In the genomic region with DNA sequence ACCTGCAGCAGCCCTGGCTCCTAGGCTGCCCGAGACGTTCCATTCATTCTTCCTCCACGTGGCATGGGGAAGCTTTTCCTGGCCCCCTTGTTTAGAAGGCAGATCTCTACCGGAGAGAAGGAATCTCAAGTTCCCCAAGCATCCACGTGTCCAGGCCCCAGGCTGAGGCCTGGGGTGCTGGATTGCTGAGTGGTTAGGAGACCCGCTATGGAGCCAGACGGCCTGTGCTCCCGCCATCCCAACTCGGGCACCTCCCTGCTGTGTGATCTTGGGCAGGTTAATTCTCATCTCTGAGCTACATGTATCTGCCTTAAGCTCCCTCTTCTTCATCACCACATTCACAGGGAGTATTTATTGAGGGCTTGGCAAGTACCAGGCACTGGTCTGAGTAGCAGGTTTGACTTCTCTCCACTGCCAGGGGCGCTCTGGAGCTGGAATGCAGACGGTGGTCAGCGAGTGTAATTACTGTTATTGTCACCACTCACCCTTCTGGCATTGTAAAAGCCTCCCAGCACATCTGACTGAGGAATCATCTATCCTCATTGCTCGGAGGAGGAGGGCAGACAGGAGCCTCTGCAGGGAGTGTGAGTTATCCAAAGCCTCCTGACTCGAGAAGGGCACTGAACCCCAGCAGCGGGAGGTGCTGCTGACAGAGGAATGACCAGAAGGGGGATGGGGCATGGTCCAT, we compare ENCODE assay signal across 8 cellular contexts. TPM values are rescaled to one million over a fixed set of nuclear protein-coding genes. Genes with fewer than 3 reads are reported as not detected.
DNase-seq lines count a peak whose midpoint lies in the region; ATAC-seq and TF ChIP-seq lines count a peak whose summit lies in the region.

No MANE protein-coding gene starts in this region.

- no peak overlapping the region for H3K4me3 ChIP-seq in CD8-positive, alpha-beta memory T cell (ENCODE audit: low read length)

- H3K36me3 ChIP-seq in CD8-positive, alpha-beta memory T cell (ENCODE audit: insufficient read depth, low read length), result no peaks in the 10 kb centered on the region

- H3K9me3 Mint-ChIP-seq in T-helper 1 cell treated with Interleukin-12 subunit alpha and Interleukin-12 subunit beta and Interleukin-4 antibody, amounts not matched to agents 30 μg/mL and 1 μg/mL, for 36 hours, result no peaks in the 10 kb centered on the region
- H3K9me3 Mint-ChIP-seq in brain (peaks cover 0 to 12% (median 0%) of the 10 kb centered on the region in 5 experiments), type B pancreatic cell (no peaks in the 10 kb centered on the region)
- H3K9me3 Mint-ChIP-seq in CD8-positive, alpha-beta memory T cell, result no peaks in the 10 kb centered on the region

- H3K27me3 Mint-ChIP-seq in T-helper 1 cell treated with Interleukin-12 subunit alpha and Interleukin-12 subunit beta and Interleukin-4 antibody, amounts not matched to agents 30 μg/mL and 1 μg/mL, for 36 hours (ENCODE audit: low read depth), result peaks cover 27% of the 10 kb centered on the region
- H3K27me3 Mint-ChIP-seq in brain, result peaks cover 4% of the 10 kb centered on the region
- peaks cover 3% of the 10 kb centered on the region for H3K27me3 Mint-ChIP-seq in type B pancreatic cell
- H3K27me3 Mint-ChIP-seq in CD8-positive, alpha-beta memory T cell, result peaks cover 1 to 11% of the 10 kb centered on the region in 2 donors

- ATAC-seq in HG02840 (IDR thresholded peaks at IDR 0.05; ENCODE audit: low FRiP score, unreplicated experiment), result no peak

- no peak overlapping the region for H3K4me3 Mint-ChIP-seq in T-helper 1 cell treated with Interleukin-12 subunit alpha and Interleukin-12 subunit beta and Interleukin-4 antibody, amounts not matched to agents 30 μg/mL and 1 μg/mL, for 36 hours
- H3K4me3 Mint-ChIP-seq in brain (peak overlapping the region in 3 of 5 experiments; percentile 19 to 66 (median 43)), type B pancreatic cell (peak overlapping the region; percentile 70)
- peak overlapping the region in 1 of 7 donors; percentile 69 for H3K4me3 Mint-ChIP-seq in CD8-positive, alpha-beta memory T cell

- H3K4me1 Mint-ChIP-seq in T-helper 1 cell treated with Interleukin-12 subunit alpha and Interleukin-12 subunit beta and Interleukin-4 antibody, amounts not matched to agents 30 μg/mL and 1 μg/mL, for 36 hours (ENCODE audit: low read depth), result peaks cover 14% of the 10 kb centered on the region
- peaks cover 85% of the 10 kb centered on the region for H3K4me1 Mint-ChIP-seq in brain
- H3K4me1 Mint-ChIP-seq in type B pancreatic cell (ENCODE audit: unreplicated experiment), result peaks cover 51% of the 10 kb centered on the region
- H3K4me1 Mint-ChIP-seq in CD8-positive, alpha-beta memory T cell, result peaks cover 7 to 32% (median 22%) of the 10 kb centered on the region in 3 donors

- TF ChIP-seq CTCF in brain (conservative IDR thresholded peaks at IDR 0.05), result peak in 1 of 2 experiments; percentile 18
- peak; percentile 42 for TF ChIP-seq CTCF in type B pancreatic cell (conservative IDR thresholded peaks at IDR 0.05)

- CTCF ChIA-PET in CD8-positive, alpha-beta memory T cell (lab: Charles Lee), result interaction anchor here (0.7 to 2.3 kb wide), 4 partner anchors 17 to 26 kb away, joined by 3 to 10 read pairs (median 6); no protein-coding TSS in a partner anchor

- no peak overlapping the region for H3K27ac ChIP-seq in CD8-positive, alpha-beta memory T cell (ENCODE audit: low read depth, low read length)

- H3K36me3 Mint-ChIP-seq in T-helper 1 cell treated with Interleukin-12 subunit alpha and Interleukin-12 subunit beta and Interleukin-4 antibody, amounts not matched to agents 30 μg/mL and 1 μg/mL, for 36 hours (ENCODE audit: low read depth), result no peaks in the 10 kb centered on the region
- H3K36me3 Mint-ChIP-seq in brain (no peaks in the 10 kb centered on the region), type B pancreatic cell (no peaks in the 10 kb centered on the region)
- H3K36me3 Mint-ChIP-seq in CD8-positive, alpha-beta memory T cell, result no peaks in the 10 kb centered on the region

- peaks cover 4% of the 10 kb centered on the region for H3K4me1 ChIP-seq in CD8-positive, alpha-beta memory T cell (ENCODE audit: insufficient read depth, low read length)

- POLR2A ChIA-PET in CD8-positive, alpha-beta memory T cell (lab: Charles Lee), result interaction anchor here (1.1 kb wide), 1 partner anchor 9 kb away, joined by 3 read pairs; no protein-coding TSS in a partner anchor

- H3K27me3 ChIP-seq in CD8-positive, alpha-beta memory T cell (ENCODE audit: insufficient read depth, low read length, poor library complexity, severe bottlenecking), result peaks cover 4% of the 10 kb centered on the region

- H3K27ac Mint-ChIP-seq in T-helper 1 cell treated with Interleukin-12 subunit alpha and Interleukin-12 subunit beta and Interleukin-4 antibody, amounts not matched to agents 30 μg/mL and 1 μg/mL, for 36 hours, result peak overlapping the region; percentile 55
- H3K27ac Mint-ChIP-seq in brain (peak overlapping the region; percentile 74 to 97 (median 88)), type B pancreatic cell (peak overlapping the region; percentile 40)
- H3K27ac Mint-ChIP-seq in CD8-positive, alpha-beta memory T cell, result peak overlapping the region in 1 of 8 donors; percentile 38

- no peaks in the 10 kb centered on the region for H3K9me3 ChIP-seq in CD8-positive, alpha-beta memory T cell (ENCODE audit: low read length)

- DNase-seq in T-helper 1 cell, result no peak
- DNase-seq in islet precursor cell, result peak; percentile 98
- DNase-seq in type B pancreatic cell (ENCODE audit: extremely low spot score, unreplicated experiment), result no peak
- DNase-seq in midbrain (lab: John Stamatoyannopoulos, UW), result no peak
- no peak for DNase-seq in CD8-positive, alpha-beta memory T cell

RNA-seq across cellular contexts. Expression of gene ADGRG1, which starts 1.1 kb away (rescaled TPM):
- polyA plus RNA-seq in brain (ENCODE audit: insufficient read depth, low read depth, low replicate concordance), result 268 TPM
- 41.1 and 61.0 TPM in 2 replicates for total RNA-seq in type B pancreatic cell (ENCODE audit: low replicate concordance)
- total RNA-seq in CD8-positive, alpha-beta memory T cell, result 10 to 100 TPM; 25.8 to 29.8 TPM
- polyA plus RNA-seq in CD8-positive, alpha-beta memory T cell, result 51.9 TPM

RNA-seq across cellular contexts. Expression of gene ADGRG3, which starts 40.8 kb away (rescaled TPM):
- 0.29 TPM for polyA plus RNA-seq in brain (ENCODE audit: insufficient read depth, low read depth, low replicate concordance)
- not detected in 2 replicates for total RNA-seq in type B pancreatic cell (ENCODE audit: low replicate concordance)
- not detected for total RNA-seq in CD8-positive, alpha-beta memory T cell
- not detected for polyA plus RNA-seq in CD8-positive, alpha-beta memory T cell
